Comparison of ENCODE assay signal across 10 cellular contexts in the genomic region with DNA sequence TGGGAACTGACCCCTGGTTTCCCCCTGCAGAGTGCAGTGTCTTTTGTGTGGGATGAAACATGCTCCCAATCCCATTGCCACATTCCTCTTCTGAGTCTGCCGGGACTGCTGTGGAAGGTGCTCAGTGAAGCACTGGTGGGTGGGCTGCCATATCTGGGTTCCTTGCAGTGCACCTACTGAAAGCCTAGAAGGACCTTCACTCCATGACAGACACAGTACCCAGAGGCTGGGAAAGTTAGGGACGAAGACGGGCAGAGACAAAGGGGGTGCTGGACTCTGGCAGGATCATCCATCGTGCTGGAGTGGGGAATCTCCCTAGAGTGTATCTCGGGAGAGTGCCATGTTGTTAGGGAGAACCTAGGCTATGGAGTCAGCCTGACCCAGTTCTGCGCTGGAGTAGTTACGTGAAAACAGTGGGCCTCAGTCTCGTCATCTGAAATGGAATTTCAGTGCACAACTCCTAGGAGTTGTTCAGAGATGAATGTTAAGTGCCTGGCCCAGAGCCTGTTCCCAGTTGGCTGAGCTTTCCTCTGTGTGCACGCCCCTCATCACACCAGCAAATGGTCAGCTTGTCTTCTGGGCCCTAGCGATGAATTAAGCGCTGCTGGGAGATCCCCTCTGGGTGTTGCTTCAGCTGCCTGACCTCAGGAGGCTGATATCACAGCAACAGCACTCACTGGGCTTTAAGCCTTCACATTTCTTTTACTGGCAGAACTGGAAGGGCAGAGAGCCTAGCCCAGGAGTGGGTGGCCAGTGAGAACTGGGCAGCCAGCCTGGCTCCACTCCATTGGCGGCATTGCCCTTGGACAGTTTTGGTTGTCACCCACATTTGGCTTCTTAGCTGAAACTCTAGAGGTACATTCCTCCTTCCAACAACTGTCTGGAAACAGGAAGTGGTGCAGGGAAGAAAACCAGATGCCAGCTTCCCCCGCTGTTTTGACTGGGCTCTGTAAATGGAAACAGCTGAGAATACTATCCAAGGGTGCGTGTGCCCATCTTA.
DNase-seq lines count a peak whose midpoint lies in the region; ATAC-seq and TF ChIP-seq lines count a peak whose summit lies in the region.
"Had no signal": no experiment of that assay in that cellular context is flagged by ENCODE, and none has a peak within 500 bp of the region (broad histone marks: within the 10 kb centered on the region; RNA-seq: fewer than 3 reads in every experiment).

No MANE protein-coding gene starts in this region.

- peak overlapping the region; percentile 9 to 41 for H3K27ac ChIP-seq in coronary artery
- no peak overlapping the region for H3K27ac ChIP-seq in lower lobe of right lung
- no peak overlapping the region for H3K27ac ChIP-seq in testis

- H3K9me3 ChIP-seq in lower lobe of right lung (no peaks in the 10 kb centered on the region), testis (no peaks in the 10 kb centered on the region)

- TF ChIP-seq CTCF in coronary artery (IDR thresholded peaks at IDR 0.05), result no peak
- no peak for TF ChIP-seq CTCF in lower lobe of right lung (IDR thresholded peaks at IDR 0.05)
- no peak for TF ChIP-seq CTCF in testis (IDR thresholded peaks at IDR 0.05)

- in situ Hi-C loops in KBM-7 (cut with MboI; ENCODE audit: low pct_unique_long_range_greater_than_20kb, low sequenced_read_pairs), result no loop called here

- ATAC-seq in lower lobe of right lung (peak; percentile 19 to 49), GM21526 (IDR thresholded peaks at IDR 0.05; ENCODE audit: low FRiP score, unreplicated experiment) (no peak)
- ATAC-seq: natural killer cell had no signal

- WGBS in testis, 2 donors, result 67 to 76% methylated on average over 14 of the region's 14 CpGs

- H3K36me3 ChIP-seq in lower lobe of right lung (no peaks in the 10 kb centered on the region), testis (ENCODE audit: low read depth, missing control alignments) (no peaks in the 10 kb centered on the region)

- H3K27me3 ChIP-seq in lower lobe of right lung (ENCODE audit: low read depth) (no peaks in the 10 kb centered on the region), testis (no peaks in the 10 kb centered on the region)

- H3K4me1 ChIP-seq in lower lobe of right lung, result no peaks in the 10 kb centered on the region
- no peaks in the 10 kb centered on the region for H3K4me1 ChIP-seq in testis

- intact Hi-C loops in lower lobe of right lung (cut with DNase I) (no loop called here), testis (cut with DNase I; ENCODE audit: low total_unique reads) (no loop called here)

- no peak for TF ChIP-seq POLR2A in testis (IDR thresholded peaks at IDR 0.05)

- DNase-seq in KBM-7, result peak; percentile 2
- DNase-seq in coronary artery (ENCODE audit: low spot score), result no peak
- DNase-seq in lower lobe of right lung, result no peak
- peak; percentile 67 for DNase-seq in testis
- DNase-seq in NCI-H2227 (lab: John Stamatoyannopoulos, UW; ENCODE audit: unreplicated experiment), result no peak
- no peak for DNase-seq in activated naive CD4-positive, alpha-beta T cell (lab: John Stamatoyannopoulos, UW)
- DNase-seq in DMS114 treated with DMSO at 0.1 percent for 48 hours (lab: John Stamatoyannopoulos, UW; ENCODE audit: unreplicated experiment), result no peak
- DNase-seq: activated CD4-positive, alpha-beta T cell treated with anti-CD3 and anti-CD28 coated beads for 48 hours; natural killer cell had no signal

- H3K4me3 ChIP-seq in coronary artery (no peak overlapping the region), lower lobe of right lung (no peak overlapping the region), testis (no peak overlapping the region)

Comparison
In these comparisons a context has a peak if more than half of its experiments do, and no peak if none do; other contexts are left out.
1. DNase-seq: peak in KBM-7 (single experiment) and testis (single experiment); none in coronary artery (single experiment), lower lobe of right lung (single experiment), NCI-H2227 (single experiment), activated naive CD4-positive, alpha-beta T cell (0 of 4) and DMS114 treated with DMSO at 0.1 percent for 48 hours (single experiment).
2. H3K27ac ChIP-seq: peak in coronary artery (2 of 2); none in lower lobe of right lung (single experiment) and testis (0 of 2).